Comparison of ENCODE assay signal across 2 cellular contexts in the genomic region with DNA sequence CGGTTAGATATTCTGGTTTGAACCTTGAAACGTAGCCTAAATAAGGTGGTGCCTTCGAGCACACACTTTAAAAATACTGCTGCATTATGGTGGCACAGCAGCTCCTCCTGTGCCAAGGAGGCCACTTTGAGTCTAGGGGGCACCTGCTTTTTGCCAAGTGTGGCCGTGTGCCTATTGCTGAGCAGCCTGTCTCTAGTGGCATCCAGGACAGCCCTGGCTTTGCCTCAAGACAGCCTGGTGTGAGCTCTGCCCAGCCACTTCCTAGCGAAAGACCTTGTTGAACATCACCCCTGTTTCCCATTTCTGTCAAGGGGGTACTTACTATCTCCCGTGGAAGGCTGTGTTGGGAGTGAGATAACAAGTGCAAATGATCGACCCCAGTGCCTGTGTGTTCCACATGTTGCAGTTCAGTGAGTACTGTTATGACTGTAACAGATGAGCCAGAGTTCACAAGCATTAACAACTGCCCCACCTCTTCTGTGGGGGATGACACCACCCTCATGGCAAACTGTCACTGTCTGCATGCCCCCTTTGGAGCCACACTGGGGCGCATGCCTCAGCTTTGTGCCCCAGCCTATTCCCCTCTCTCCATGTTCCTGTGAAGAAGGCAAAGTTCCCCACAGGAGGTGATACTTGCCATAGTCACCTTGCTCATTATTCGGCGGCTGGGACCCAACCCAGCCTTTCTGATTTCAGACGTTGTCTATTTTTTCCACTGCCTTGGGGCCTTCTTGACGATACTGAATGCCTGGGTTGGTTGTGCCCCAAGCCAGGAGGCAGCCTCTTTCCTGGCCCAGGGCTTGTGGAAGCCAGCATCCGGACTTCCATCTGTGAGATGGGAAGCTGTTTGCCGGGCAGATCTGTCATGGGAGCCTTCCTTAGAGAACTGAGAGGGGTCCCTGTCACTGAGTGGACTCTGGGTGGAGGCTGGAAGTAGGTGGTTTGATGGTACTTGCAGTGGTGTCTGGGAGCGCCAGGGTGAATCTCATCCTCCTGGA.
A peak's percentile ranks its signal among the peaks of the same experiment; 100 is the strongest.
TF ChIP-seq lines count a peak whose summit lies in the region.

No MANE protein-coding gene starts in this region.

TF ChIP-seq in GM12878, 131 proteins besides CTCF, POLR2A, EP300 and RAD21 (continued from another document and continues in another):
- TF ChIP-seq, protein P1, sequence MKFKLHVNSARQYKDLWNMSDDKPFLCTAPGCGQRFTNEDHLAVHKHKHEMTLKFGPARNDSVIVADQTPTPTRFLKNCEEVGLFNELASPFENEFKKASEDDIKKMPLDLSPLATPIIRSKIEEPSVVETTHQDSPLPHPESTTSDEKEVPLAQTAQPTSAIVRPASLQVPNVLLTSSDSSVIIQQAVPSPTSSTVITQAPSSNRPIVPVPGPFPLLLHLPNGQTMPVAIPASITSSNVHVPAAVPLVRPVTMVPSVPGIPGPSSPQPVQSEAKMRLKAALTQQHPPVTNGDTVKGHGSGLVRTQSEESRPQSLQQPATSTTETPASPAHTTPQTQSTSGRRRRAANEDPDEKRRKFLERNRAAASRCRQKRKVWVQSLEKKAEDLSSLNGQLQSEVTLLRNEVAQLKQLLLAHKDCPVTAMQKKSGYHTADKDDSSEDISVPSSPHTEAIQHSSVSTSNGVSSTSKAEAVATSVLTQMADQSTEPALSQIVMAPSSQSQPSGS (IDR thresholded peaks at IDR 0.05; ENCODE audit: low read length) = peak; percentile 48; the same call in 1 of the 2 replicates
- TF ChIP-seq RBBP5 (conservative IDR thresholded peaks at IDR 0.05) = no peak
- no peak for TF ChIP-seq NBN (IDR thresholded peaks at IDR 0.05)
- TF ChIP-seq, protein P2, sequence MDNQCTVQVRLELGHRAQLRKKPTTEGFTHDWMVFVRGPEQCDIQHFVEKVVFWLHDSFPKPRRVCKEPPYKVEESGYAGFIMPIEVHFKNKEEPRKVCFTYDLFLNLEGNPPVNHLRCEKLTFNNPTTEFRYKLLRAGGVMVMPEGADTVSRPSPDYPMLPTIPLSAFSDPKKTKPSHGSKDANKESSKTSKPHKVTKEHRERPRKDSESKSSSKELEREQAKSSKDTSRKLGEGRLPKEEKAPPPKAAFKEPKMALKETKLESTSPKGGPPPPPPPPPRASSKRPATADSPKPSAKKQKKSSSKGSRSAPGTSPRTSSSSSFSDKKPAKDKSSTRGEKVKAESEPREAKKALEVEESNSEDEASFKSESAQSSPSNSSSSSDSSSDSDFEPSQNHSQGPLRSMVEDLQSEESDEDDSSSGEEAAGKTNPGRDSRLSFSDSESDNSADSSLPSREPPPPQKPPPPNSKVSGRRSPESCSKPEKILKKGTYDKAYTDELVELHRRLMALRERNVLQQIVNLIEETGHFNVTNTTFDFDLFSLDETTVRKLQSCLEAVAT (IDR thresholded peaks at IDR 0.05) = no peak
- no peak for TF ChIP-seq KLF5 (IDR thresholded peaks at IDR 0.05; ENCODE audit: partially characterized antibody)
- TF ChIP-seq SPI1 (IDR thresholded peaks at IDR 0.05; ENCODE audit: borderline replicate concordance, insufficient read depth, low read depth, low read length) = no peak
- TF ChIP-seq MYC (IDR thresholded peaks at IDR 0.05; ENCODE audit: insufficient read depth, insufficient read length, insufficient replicate concordance, low read length, severe bottlenecking) = no peak
- no peak for TF ChIP-seq HCFC1 (IDR thresholded peaks at IDR 0.05; ENCODE audit: low read length)
- no peak for TF ChIP-seq LARP7 (IDR thresholded peaks at IDR 0.05)
- no peak for TF ChIP-seq MTA2 (IDR thresholded peaks at IDR 0.05; ENCODE audit: low read depth)
- peak; percentile 30; the same call in 1 of the 2 replicates for TF ChIP-seq SMC3 (IDR thresholded peaks at IDR 0.05; ENCODE audit: borderline replicate concordance, low read length)
- TF ChIP-seq POU2F2 (IDR thresholded peaks at IDR 0.05; ENCODE audit: borderline replicate concordance, low read depth, low read length) = no peak
- TF ChIP-seq, protein P3, sequence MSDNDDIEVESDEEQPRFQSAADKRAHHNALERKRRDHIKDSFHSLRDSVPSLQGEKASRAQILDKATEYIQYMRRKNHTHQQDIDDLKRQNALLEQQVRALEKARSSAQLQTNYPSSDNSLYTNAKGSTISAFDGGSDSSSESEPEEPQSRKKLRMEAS (IDR thresholded peaks at IDR 0.05; ENCODE audit: low read depth, low read length) = no peak
- no peak for TF ChIP-seq HDAC6 (IDR thresholded peaks at IDR 0.05; ENCODE audit: unreplicated experiment)
- TF ChIP-seq, protein P4, sequence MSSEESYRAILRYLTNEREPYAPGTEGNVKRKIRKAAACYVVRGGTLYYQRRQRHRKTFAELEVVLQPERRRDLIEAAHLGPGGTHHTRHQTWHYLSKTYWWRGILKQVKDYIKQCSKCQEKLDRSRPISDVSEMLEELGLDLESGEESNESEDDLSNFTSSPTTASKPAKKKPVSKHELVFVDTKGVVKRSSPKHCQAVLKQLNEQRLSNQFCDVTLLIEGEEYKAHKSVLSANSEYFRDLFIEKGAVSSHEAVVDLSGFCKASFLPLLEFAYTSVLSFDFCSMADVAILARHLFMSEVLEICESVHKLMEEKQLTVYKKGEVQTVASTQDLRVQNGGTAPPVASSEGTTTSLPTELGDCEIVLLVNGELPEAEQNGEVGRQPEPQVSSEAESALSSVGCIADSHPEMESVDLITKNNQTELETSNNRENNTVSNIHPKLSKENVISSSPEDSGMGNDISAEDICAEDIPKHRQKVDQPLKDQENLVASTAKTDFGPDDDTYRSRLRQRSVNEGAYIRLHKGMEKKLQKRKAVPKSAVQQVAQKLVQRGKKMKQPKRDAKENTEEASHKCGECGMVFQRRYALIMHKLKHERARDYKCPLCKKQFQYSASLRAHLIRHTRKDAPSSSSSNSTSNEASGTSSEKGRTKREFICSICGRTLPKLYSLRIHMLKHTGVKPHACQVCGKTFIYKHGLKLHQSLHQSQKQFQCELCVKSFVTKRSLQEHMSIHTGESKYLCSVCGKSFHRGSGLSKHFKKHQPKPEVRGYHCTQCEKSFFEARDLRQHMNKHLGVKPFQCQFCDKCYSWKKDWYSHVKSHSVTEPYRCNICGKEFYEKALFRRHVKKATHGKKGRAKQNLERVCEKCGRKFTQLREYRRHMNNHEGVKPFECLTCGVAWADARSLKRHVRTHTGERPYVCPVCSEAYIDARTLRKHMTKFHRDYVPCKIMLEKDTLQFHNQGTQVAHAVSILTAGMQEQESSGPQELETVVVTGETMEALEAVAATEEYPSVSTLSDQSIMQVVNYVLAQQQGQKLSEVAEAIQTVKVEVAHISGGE (CRISPR knock-in tag; IDR thresholded peaks at IDR 0.05) = no peak
- TF ChIP-seq, protein P5, sequence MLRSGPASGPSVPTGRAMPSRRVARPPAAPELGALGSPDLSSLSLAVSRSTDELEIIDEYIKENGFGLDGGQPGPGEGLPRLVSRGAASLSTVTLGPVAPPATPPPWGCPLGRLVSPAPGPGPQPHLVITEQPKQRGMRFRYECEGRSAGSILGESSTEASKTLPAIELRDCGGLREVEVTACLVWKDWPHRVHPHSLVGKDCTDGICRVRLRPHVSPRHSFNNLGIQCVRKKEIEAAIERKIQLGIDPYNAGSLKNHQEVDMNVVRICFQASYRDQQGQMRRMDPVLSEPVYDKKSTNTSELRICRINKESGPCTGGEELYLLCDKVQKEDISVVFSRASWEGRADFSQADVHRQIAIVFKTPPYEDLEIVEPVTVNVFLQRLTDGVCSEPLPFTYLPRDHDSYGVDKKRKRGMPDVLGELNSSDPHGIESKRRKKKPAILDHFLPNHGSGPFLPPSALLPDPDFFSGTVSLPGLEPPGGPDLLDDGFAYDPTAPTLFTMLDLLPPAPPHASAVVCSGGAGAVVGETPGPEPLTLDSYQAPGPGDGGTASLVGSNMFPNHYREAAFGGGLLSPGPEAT (IDR thresholded peaks at IDR 0.05; ENCODE audit: low read depth) = no peak
- TF ChIP-seq, protein P6, sequence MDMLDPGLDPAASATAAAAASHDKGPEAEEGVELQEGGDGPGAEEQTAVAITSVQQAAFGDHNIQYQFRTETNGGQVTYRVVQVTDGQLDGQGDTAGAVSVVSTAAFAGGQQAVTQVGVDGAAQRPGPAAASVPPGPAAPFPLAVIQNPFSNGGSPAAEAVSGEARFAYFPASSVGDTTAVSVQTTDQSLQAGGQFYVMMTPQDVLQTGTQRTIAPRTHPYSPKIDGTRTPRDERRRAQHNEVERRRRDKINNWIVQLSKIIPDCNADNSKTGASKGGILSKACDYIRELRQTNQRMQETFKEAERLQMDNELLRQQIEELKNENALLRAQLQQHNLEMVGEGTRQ (IDR thresholded peaks at IDR 0.05; ENCODE audit: borderline replicate concordance, low read depth, low read length) = no peak

TF ChIP-seq in HEK293T, 16 proteins besides CTCF, POLR2A, EP300 and RAD21 (continued from another document):
- TF ChIP-seq FOXA1 (IDR thresholded peaks at IDR 0.05) = no peak
- no peak for TF ChIP-seq SP1 (IDR thresholded peaks at IDR 0.05)
- no peak for TF ChIP-seq FOXK2 (IDR thresholded peaks at IDR 0.05)
- no peak for TF ChIP-seq HDGF (IDR thresholded peaks at IDR 0.05; ENCODE audit: borderline replicate concordance)
- no peak for TF ChIP-seq ARNT (IDR thresholded peaks at IDR 0.05)
- no peak for TF ChIP-seq SUZ12 (IDR thresholded peaks at IDR 0.05)
- TF ChIP-seq NFRKB (IDR thresholded peaks at IDR 0.05) = no peak
